1 cellular context compared by ENCODE assay signal in the genomic region with DNA sequence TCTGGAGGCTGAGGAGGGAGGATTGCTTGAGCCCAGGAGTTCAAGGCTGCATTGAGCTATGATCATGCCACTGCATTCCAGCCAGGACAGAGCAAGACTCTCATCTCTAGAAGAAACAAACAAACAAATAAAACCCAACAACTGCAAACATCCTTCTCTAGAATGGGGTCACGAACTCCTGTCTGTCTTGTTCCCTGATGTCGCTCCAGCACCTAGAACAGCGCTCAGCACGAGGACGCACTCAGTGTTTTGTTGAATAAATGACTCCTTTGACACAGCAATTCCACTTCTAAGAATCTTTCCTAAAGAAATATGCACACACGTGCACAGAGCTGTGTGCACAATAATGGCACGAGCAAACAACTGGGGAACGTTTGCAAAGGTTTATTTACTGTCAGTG.
TF ChIP-seq lines count a peak whose summit lies in the region.

No MANE protein-coding gene starts in this region.

TF ChIP-seq in HEK293, 187 proteins besides CTCF, POLR2A, EP300 and RAD21:
- peak; percentile 56; the same call in 1 of the 2 replicates for TF ChIP-seq REST (tag by site-specific recombination; IDR thresholded peaks at IDR 0.05)
